In the genomic region with DNA sequence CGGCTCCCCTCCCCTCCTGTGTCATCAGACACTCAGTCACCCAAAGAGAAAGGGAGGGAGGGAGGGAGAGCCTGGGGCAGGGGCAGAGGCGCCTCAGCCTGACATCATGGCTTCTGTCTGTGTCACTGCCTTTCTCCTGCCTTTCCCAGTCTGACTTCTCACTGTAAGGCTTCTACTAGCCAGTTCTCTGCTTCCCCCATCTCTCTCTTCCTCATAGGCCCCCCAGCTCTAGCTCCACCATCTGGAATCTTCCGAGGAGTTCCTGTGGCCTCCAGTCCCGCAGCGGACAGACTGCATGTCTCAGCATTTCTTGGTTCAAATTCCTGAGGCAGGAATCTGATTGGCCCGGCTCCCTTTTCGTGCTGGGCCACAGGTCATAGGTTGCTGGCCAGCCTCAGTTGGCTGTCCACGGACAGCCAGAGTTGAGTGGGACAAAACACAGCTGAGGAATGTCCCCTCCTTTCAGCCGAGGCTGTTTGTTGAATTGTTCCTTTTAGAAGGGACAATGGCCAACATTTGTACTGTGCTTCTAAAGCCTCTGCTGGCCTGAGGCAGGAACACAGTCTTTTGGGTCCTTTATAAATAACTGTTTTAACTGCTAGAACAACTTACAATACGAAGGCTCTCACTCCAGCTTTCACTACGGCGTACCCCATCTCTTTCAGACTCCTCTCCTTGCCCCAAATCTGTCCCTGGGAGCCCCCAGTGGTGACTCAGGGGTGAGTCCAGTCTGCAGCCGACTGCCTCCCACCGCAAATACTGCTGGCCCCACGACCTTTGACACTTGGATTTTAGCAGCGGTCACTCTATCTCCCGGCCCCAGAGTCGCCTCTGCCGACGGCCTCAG, we compare ENCODE assay signal across 1 cellular context.
TF ChIP-seq lines count a peak whose summit lies in the region.

No MANE protein-coding gene starts in this region.

TF ChIP-seq in WTC11, 78 proteins besides CTCF, POLR2A, EP300 and RAD21 (continued from another document):
- TF ChIP-seq, protein P1, sequence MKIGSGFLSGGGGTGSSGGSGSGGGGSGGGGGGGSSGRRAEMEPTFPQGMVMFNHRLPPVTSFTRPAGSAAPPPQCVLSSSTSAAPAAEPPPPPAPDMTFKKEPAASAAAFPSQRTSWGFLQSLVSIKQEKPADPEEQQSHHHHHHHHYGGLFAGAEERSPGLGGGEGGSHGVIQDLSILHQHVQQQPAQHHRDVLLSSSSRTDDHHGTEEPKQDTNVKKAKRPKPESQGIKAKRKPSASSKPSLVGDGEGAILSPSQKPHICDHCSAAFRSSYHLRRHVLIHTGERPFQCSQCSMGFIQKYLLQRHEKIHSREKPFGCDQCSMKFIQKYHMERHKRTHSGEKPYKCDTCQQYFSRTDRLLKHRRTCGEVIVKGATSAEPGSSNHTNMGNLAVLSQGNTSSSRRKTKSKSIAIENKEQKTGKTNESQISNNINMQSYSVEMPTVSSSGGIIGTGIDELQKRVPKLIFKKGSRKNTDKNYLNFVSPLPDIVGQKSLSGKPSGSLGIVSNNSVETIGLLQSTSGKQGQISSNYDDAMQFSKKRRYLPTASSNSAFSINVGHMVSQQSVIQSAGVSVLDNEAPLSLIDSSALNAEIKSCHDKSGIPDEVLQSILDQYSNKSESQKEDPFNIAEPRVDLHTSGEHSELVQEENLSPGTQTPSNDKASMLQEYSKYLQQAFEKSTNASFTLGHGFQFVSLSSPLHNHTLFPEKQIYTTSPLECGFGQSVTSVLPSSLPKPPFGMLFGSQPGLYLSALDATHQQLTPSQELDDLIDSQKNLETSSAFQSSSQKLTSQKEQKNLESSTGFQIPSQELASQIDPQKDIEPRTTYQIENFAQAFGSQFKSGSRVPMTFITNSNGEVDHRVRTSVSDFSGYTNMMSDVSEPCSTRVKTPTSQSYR (CRISPR knock-in tag; IDR thresholded peaks at IDR 0.05) = no peak
- TF ChIP-seq ZNF396 (CRISPR knock-in tag; IDR thresholded peaks at IDR 0.05; ENCODE audit: borderline replicate concordance) (no peak), GRHL2 (CRISPR knock-in tag; IDR thresholded peaks at IDR 0.05; ENCODE audit: insufficient replicate concordance, severe bottlenecking) (no peak), ETV6 (CRISPR knock-in tag; IDR thresholded peaks at IDR 0.05) (no peak), IRF2 (CRISPR knock-in tag; IDR thresholded peaks at IDR 0.05; ENCODE audit: borderline replicate concordance, low read depth) (no peak)
- TF ChIP-seq, protein P2, sequence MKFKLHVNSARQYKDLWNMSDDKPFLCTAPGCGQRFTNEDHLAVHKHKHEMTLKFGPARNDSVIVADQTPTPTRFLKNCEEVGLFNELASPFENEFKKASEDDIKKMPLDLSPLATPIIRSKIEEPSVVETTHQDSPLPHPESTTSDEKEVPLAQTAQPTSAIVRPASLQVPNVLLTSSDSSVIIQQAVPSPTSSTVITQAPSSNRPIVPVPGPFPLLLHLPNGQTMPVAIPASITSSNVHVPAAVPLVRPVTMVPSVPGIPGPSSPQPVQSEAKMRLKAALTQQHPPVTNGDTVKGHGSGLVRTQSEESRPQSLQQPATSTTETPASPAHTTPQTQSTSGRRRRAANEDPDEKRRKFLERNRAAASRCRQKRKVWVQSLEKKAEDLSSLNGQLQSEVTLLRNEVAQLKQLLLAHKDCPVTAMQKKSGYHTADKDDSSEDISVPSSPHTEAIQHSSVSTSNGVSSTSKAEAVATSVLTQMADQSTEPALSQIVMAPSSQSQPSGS (CRISPR knock-in tag; IDR thresholded peaks at IDR 0.05; ENCODE audit: borderline replicate concordance, low read depth) = no peak
- TF ChIP-seq, protein P3, sequence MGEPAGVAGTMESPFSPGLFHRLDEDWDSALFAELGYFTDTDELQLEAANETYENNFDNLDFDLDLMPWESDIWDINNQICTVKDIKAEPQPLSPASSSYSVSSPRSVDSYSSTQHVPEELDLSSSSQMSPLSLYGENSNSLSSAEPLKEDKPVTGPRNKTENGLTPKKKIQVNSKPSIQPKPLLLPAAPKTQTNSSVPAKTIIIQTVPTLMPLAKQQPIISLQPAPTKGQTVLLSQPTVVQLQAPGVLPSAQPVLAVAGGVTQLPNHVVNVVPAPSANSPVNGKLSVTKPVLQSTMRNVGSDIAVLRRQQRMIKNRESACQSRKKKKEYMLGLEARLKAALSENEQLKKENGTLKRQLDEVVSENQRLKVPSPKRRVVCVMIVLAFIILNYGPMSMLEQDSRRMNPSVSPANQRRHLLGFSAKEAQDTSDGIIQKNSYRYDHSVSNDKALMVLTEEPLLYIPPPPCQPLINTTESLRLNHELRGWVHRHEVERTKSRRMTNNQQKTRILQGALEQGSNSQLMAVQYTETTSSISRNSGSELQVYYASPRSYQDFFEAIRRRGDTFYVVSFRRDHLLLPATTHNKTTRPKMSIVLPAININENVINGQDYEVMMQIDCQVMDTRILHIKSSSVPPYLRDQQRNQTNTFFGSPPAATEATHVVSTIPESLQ (CRISPR knock-in tag; IDR thresholded peaks at IDR 0.05) = no peak
